ENCODE assay signal across 7 cellular contexts in the genomic region with DNA sequence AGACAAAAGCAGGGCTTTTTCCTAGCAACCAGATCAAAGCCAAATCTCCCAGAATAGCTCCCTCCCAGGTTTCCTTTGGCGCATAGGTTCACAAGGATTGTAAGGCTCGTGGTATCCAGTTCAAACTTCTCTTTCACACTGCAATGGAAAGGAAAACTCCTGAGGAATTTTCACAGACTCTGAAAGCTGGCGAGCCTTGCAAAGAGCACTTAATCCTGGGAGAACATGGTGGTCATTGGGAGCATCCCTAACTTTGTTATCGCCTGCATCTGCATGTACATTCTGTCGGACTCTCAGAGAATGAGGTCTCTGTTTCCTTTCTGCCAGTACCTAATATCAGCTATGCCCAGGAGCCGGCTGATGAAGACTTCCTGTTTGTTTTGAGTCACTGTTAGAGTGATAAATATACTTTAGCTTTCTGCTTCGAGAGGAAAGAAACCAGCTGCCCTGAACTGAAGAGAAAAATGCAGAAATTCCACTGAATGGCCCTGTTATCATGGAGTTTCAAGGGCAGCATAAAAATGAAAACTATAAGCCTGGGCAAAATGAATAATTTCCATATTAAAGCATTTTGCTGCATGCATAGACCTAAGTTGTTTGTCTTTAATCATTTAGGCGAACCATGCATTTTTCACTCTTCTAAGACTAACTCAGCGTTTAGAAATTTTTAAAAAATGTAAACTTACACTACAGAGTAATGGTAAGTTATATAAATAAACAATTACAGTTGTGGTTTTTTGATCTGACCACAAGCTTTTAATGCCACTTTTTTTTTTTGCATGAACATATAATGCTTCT.
DNase-seq lines count a peak whose midpoint lies in the region; ATAC-seq and TF ChIP-seq lines count a peak whose summit lies in the region.

No MANE protein-coding gene starts in this region.

- peaks cover 4% of the 10 kb centered on the region for H3K36me3 Mint-ChIP-seq in effector memory CD8-positive, alpha-beta T cell (ENCODE audit: insufficient read depth)
- H3K36me3 Mint-ChIP-seq in osteocyte (ENCODE audit: unreplicated experiment): no peaks in the 10 kb centered on the region
- no peaks in the 10 kb centered on the region for H3K36me3 Mint-ChIP-seq in CD4-positive, alpha-beta T cell (ENCODE audit: low read depth)

- DNase-seq in NCI-H774 (lab: John Stamatoyannopoulos, UW): peak; percentile 32
- peak in 2 of 3 experiments; percentile 7 to 27 for DNase-seq in effector memory CD8-positive, alpha-beta T cell
- DNase-seq in osteocyte (ENCODE audit: extremely low spot score, unreplicated experiment): no peak
- DNase-seq in left colon: no peak
- no peak for DNase-seq in CD4-positive, alpha-beta T cell

- H3K4me1 Mint-ChIP-seq in effector memory CD8-positive, alpha-beta T cell (ENCODE audit: low read depth in 2 of 2): peaks cover 11 to 45% of the 10 kb centered on the region in 2 donors
- peaks cover 14% of the 10 kb centered on the region for H3K4me1 Mint-ChIP-seq in osteocyte (ENCODE audit: unreplicated experiment)
- H3K4me1 Mint-ChIP-seq in CD4-positive, alpha-beta T cell (ENCODE audit: low read depth): no peaks in the 10 kb centered on the region

- peak overlapping the region; percentile 77 to 92 for H3K27ac Mint-ChIP-seq in effector memory CD8-positive, alpha-beta T cell
- peak overlapping the region; percentile 69 for H3K27ac Mint-ChIP-seq in osteocyte (ENCODE audit: unreplicated experiment)
- H3K27ac Mint-ChIP-seq in CD4-positive, alpha-beta T cell: no peak overlapping the region

- intact Hi-C loops in left colon (cut with DNase I, micrococcal nuclease): no loop called here
- intact Hi-C loops in CD4-positive, alpha-beta T cell (cut with DNase I, micrococcal nuclease): no loop called here

- no peaks in the 10 kb centered on the region for H3K27me3 Mint-ChIP-seq in effector memory CD8-positive, alpha-beta T cell
- no peaks in the 10 kb centered on the region for H3K27me3 Mint-ChIP-seq in osteocyte (ENCODE audit: unreplicated experiment)
- H3K27me3 Mint-ChIP-seq in CD4-positive, alpha-beta T cell: peaks cover 5% of the 10 kb centered on the region

- peak overlapping the region; percentile 31 to 56 for H3K4me3 Mint-ChIP-seq in effector memory CD8-positive, alpha-beta T cell
- H3K4me3 Mint-ChIP-seq in osteocyte (ENCODE audit: unreplicated experiment): peak overlapping the region; percentile 36
- no peak overlapping the region for H3K4me3 Mint-ChIP-seq in CD4-positive, alpha-beta T cell

- ATAC-seq in GM18873 (IDR thresholded peaks at IDR 0.05; ENCODE audit: low FRiP score, unreplicated experiment) (peak; percentile 77), HG02870 (IDR thresholded peaks at IDR 0.05; ENCODE audit: unreplicated experiment) (peak; percentile 79), left colon (no peak)
- ATAC-seq in effector memory CD8-positive, alpha-beta T cell (replicated peaks): peak; percentile 64
- no peak for ATAC-seq in CD4-positive, alpha-beta T cell (ENCODE audit: poor library complexity)

- no peak overlapping the region for H3K27ac ChIP-seq in CD4-positive, alpha-beta T cell (ENCODE audit: low read depth, low read length)

- no peak for TF ChIP-seq CTCF in osteocyte (IDR thresholded peaks at IDR 0.05)
- TF ChIP-seq CTCF in CD4-positive, alpha-beta T cell (IDR thresholded peaks at IDR 0.05): no peak

- no peaks in the 10 kb centered on the region for H3K9me3 ChIP-seq in CD4-positive, alpha-beta T cell (ENCODE audit: control insufficient read depth, low read length)

- POLR2A ChIA-PET in CD4-positive, alpha-beta T cell (lab: Charles Lee): no interaction called here

- CTCF ChIA-PET in CD4-positive, alpha-beta T cell (lab: Charles Lee): no interaction called here

- no peaks in the 10 kb centered on the region for H3K27me3 ChIP-seq in CD4-positive, alpha-beta T cell (ENCODE audit: control insufficient read depth, insufficient read depth, low read length)

- peaks cover 0 to 1% of the 10 kb centered on the region in 2 donors for H3K9me3 Mint-ChIP-seq in effector memory CD8-positive, alpha-beta T cell
- H3K9me3 Mint-ChIP-seq in osteocyte (ENCODE audit: unreplicated experiment): peaks cover 7% of the 10 kb centered on the region
- H3K9me3 Mint-ChIP-seq in CD4-positive, alpha-beta T cell: peaks cover 4% of the 10 kb centered on the region

Comparison
In these comparisons a context has a peak if more than half of its experiments do, and no peak if none do; other contexts are left out.
1. ATAC-seq: peak in GM18873 (single experiment), HG02870 (single experiment) and effector memory CD8-positive, alpha-beta T cell (single experiment); none in left colon (single experiment) and CD4-positive, alpha-beta T cell (single experiment).
2. DNase-seq: peak in NCI-H774 (single experiment) and effector memory CD8-positive, alpha-beta T cell (2 of 3); none in osteocyte (single experiment), left colon (0 of 2) and CD4-positive, alpha-beta T cell (0 of 10).